Comparison of ENCODE assay signal across 8 cellular contexts in the genomic region with DNA sequence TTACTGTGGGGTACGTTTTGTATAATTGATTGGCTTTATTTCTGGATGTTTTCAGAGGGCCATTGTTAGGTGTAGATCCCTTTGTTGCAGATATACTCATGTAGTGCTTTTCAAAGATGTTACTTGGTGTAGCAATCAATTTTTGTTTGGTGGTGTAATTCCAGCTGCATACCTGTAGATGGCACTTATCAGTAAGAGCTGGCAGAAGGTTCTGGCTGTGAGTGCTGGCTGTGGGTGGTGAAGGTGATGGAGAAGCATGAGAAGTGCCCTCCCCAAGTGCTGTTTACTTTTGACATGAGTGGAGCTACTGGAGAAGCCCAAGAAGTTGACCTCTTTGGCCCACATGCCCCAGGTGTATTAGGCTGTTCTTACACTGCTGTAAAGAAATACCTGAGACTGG.
DNase-seq lines count a peak whose midpoint lies in the region; ATAC-seq and TF ChIP-seq lines count a peak whose summit lies in the region.

No MANE protein-coding gene starts in this region.

- H3K27me3 Mint-ChIP-seq in GM23338 (ENCODE audit: insufficient read depth, low read depth, poor library complexity), result no peaks in the 10 kb centered on the region
- H3K27me3 Mint-ChIP-seq in activated T-helper 1 cell treated with anti-CD3 and anti-CD28 coated beads, Interleukin-12 subunit alpha, Interleukin-12 subunit beta, Interleukin-2, Interleukin-4 antibody, amounts not matched to agents 30 ng/mL and 10 ng/mL and 1 ng/mL, durations not matched to agents 14 hours and 24 hours and 36 hours (ENCODE audit: insufficient read depth), result peaks cover 1% of the 10 kb centered on the region

- no peaks in the 10 kb centered on the region for H3K36me3 ChIP-seq in GM23338 (ENCODE audit: insufficient read depth)

- H3K27ac Mint-ChIP-seq in GM23338, result no peak overlapping the region
- no peak overlapping the region for H3K27ac Mint-ChIP-seq in activated T-helper 1 cell treated with anti-CD3 and anti-CD28 coated beads, Interleukin-12 subunit alpha, Interleukin-12 subunit beta, Interleukin-2, Interleukin-4 antibody, amounts not matched to agents 30 ng/mL and 10 ng/mL and 1 ng/mL, durations not matched to agents 14 hours and 24 hours and 36 hours

- H4K20me1 ChIP-seq in GM23338 (replicated peaks; ENCODE audit: insufficient read depth), result no peaks in the 10 kb centered on the region

- no peak overlapping the region for H3K4me2 ChIP-seq in GM23338

- H2AFZ ChIP-seq in GM23338, result no peak overlapping the region

- H3K4me3 Mint-ChIP-seq in GM23338, result no peak overlapping the region
- H3K4me3 Mint-ChIP-seq in activated T-helper 1 cell treated with anti-CD3 and anti-CD28 coated beads, Interleukin-12 subunit alpha, Interleukin-12 subunit beta, Interleukin-2, Interleukin-4 antibody, amounts not matched to agents 30 ng/mL and 10 ng/mL and 1 ng/mL, durations not matched to agents 14 hours and 24 hours and 36 hours, result no peak overlapping the region

- no peaks in the 10 kb centered on the region for H3K4me1 ChIP-seq in GM23338 (ENCODE audit: insufficient read depth)

- peaks cover 9% of the 10 kb centered on the region; the same call in 2 of the 3 replicates for H3K36me3 Mint-ChIP-seq in GM23338 (ENCODE audit: low read depth)
- H3K36me3 Mint-ChIP-seq in activated T-helper 1 cell treated with anti-CD3 and anti-CD28 coated beads, Interleukin-12 subunit alpha, Interleukin-12 subunit beta, Interleukin-2, Interleukin-4 antibody, amounts not matched to agents 30 ng/mL and 10 ng/mL and 1 ng/mL, durations not matched to agents 14 hours and 24 hours and 36 hours (ENCODE audit: low read depth), result no peaks in the 10 kb centered on the region

- H3K9me2 ChIP-seq in GM23338 (ENCODE audit: insufficient read depth), result no peaks in the 10 kb centered on the region

- no peaks in the 10 kb centered on the region for H3F3A ChIP-seq in GM23338 (replicated peaks; ENCODE audit: low read depth)

- no peak overlapping the region for H3K27ac ChIP-seq in GM23338 (ENCODE audit: low read depth)

- peak; percentile 73 to 75 for TF ChIP-seq CTCF in GM23338 (conservative IDR thresholded peaks at IDR 0.05; ENCODE audit: low read depth in 2 of 2)
- TF ChIP-seq CTCF in foreskin fibroblast (IDR thresholded peaks at IDR 0.05; ENCODE audit: low read depth, low read length), result peak; percentile 17

- H3K79me2 ChIP-seq in GM23338 (replicated peaks; ENCODE audit: insufficient read depth), result no peaks in the 10 kb centered on the region

- no peaks in the 10 kb centered on the region for H3K4me1 Mint-ChIP-seq in GM23338
- H3K4me1 Mint-ChIP-seq in activated T-helper 1 cell treated with anti-CD3 and anti-CD28 coated beads, Interleukin-12 subunit alpha, Interleukin-12 subunit beta, Interleukin-2, Interleukin-4 antibody, amounts not matched to agents 30 ng/mL and 10 ng/mL and 1 ng/mL, durations not matched to agents 14 hours and 24 hours and 36 hours (ENCODE audit: low read depth), result no peaks in the 10 kb centered on the region

- H3K4me3 ChIP-seq in GM23338 (no peak overlapping the region), foreskin fibroblast (ENCODE audit: low read depth in 1 of 2, low read length in 2 of 2) (no peak overlapping the region)

- H3K9me3 Mint-ChIP-seq in GM23338, result peaks cover 22% of the 10 kb centered on the region
- no peaks in the 10 kb centered on the region for H3K9me3 Mint-ChIP-seq in activated T-helper 1 cell treated with anti-CD3 and anti-CD28 coated beads, Interleukin-12 subunit alpha, Interleukin-12 subunit beta, Interleukin-2, Interleukin-4 antibody, amounts not matched to agents 30 ng/mL and 10 ng/mL and 1 ng/mL, durations not matched to agents 14 hours and 24 hours and 36 hours

- no peaks in the 10 kb centered on the region for H3K27me3 ChIP-seq in GM23338 (ENCODE audit: insufficient read depth)

- peak; percentile 61 for ATAC-seq in GM23338
- no peak for ATAC-seq in GM18873 (IDR thresholded peaks at IDR 0.05; ENCODE audit: low FRiP score, unreplicated experiment)

- DNase-seq in NCI-H748 (lab: John Stamatoyannopoulos, UW; ENCODE audit: unreplicated experiment), result peak; percentile 21
- DNase-seq in NCI-H748 treated with DMSO at 0.1 percent for 48 hours (lab: John Stamatoyannopoulos, UW), result no peak
- peak; percentile 70 for DNase-seq in GM23338 (ENCODE audit: low spot score)
- peak; percentile 42 for DNase-seq in MV-4-11 (lab: John Stamatoyannopoulos, UW)
- no peak for DNase-seq in foreskin fibroblast
- no peak for DNase-seq in activated T-helper 1 cell treated with anti-CD3 and anti-CD28 coated beads, Interleukin-12 subunit alpha, Interleukin-12 subunit beta, Interleukin-2, Interleukin-4 antibody, amounts not matched to agents 30 ng/mL and 10 ng/mL and 1 ng/mL, durations not matched to agents 14 hours and 24 hours and 36 hours (ENCODE audit: low spot score)
- DNase-seq in AG20443 (ENCODE audit: low spot score), result no peak

- intact Hi-C loops in activated T-helper 1 cell treated with anti-CD3 and anti-CD28 coated beads, Interleukin-12 subunit alpha, Interleukin-12 subunit beta, Interleukin-2, Interleukin-4 antibody, amounts not matched to agents 30 ng/mL and 10 ng/mL and 1 ng/mL, durations not matched to agents 14 hours and 24 hours and 36 hours (cut with micrococcal nuclease), result loop anchor here (5.0 kb wide), 1 partner anchor 379 kb away; no protein-coding TSS in a partner anchor

TF ChIP-seq in GM23338, 12 proteins besides CTCF, POLR2A, EP300 and RAD21:
- TF ChIP-seq, protein P1, sequence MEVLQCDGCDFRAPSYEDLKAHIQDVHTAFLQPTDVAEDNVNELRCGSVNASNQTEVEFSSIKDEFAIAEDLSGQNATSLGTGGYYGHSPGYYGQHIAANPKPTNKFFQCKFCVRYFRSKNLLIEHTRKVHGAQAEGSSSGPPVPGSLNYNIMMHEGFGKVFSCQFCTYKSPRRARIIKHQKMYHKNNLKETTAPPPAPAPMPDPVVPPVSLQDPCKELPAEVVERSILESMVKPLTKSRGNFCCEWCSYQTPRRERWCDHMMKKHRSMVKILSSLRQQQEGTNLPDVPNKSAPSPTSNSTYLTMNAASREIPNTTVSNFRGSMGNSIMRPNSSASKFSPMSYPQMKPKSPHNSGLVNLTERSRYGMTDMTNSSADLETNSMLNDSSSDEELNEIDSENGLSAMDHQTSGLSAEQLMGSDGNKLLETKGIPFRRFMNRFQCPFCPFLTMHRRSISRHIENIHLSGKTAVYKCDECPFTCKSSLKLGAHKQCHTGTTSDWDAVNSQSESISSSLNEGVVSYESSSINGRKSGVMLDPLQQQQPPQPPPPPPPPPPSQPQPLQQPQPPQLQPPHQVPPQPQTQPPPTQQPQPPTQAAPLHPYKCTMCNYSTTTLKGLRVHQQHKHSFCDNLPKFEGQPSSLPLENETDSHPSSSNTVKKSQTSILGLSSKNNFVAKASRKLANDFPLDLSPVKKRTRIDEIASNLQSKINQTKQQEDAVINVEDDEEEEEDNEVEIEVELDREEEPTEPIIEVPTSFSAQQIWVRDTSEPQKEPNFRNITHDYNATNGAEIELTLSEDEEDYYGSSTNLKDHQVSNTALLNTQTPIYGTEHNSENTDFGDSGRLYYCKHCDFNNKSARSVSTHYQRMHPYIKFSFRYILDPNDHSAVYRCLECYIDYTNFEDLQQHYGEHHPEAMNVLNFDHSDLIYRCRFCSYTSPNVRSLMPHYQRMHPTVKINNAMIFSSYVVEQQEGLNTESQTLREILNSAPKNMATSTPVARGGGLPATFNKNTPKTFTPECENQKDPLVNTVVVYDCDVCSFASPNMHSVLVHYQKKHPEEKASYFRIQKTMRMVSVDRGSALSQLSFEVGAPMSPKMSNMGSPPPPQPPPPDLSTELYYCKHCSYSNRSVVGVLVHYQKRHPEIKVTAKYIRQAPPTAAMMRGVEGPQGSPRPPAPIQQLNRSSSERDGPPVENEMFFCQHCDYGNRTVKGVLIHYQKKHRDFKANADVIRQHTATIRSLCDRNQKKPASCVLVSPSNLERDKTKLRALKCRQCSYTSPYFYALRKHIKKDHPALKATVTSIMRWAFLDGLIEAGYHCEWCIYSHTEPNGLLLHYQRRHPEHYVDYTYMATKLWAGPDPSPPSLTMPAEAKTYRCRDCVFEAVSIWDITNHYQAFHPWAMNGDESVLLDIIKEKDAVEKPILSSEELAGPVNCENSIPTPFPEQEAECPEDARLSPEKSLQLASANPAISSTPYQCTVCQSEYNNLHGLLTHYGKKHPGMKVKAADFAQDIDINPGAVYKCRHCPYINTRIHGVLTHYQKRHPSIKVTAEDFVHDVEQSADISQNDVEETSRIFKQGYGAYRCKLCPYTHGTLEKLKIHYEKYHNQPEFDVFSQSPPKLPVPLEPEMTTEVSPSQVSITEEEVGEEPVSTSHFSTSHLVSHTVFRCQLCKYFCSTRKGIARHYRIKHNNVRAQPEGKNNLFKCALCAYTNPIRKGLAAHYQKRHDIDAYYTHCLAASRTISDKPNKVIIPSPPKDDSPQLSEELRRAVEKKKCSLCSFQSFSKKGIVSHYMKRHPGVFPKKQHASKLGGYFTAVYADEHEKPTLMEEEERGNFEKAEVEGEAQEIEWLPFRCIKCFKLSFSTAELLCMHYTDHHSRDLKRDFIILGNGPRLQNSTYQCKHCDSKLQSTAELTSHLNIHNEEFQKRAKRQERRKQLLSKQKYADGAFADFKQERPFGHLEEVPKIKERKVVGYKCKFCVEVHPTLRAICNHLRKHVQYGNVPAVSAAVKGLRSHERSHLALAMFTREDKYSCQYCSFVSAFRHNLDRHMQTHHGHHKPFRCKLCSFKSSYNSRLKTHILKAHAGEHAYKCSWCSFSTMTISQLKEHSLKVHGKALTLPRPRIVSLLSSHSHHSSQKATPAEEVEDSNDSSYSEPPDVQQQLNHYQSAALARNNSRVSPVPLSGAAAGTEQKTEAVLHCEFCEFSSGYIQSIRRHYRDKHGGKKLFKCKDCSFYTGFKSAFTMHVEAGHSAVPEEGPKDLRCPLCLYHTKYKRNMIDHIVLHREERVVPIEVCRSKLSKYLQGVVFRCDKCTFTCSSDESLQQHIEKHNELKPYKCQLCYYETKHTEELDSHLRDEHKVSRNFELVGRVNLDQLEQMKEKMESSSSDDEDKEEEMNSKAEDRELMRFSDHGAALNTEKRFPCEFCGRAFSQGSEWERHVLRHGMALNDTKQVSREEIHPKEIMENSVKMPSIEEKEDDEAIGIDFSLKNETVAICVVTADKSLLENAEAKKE (CRISPR knock-in tag; IDR thresholded peaks at IDR 0.05), result peak; percentile 69; the same call in 1 of the 2 replicates
- no peak for TF ChIP-seq NANOG (IDR thresholded peaks at IDR 0.05; ENCODE audit: borderline replicate concordance)

Comparison
In these comparisons a context has a peak if more than half of its experiments do, and no peak if none do; other contexts are left out.
1. DNase-seq: peak in NCI-H748 (single experiment), GM23338 (single experiment) and MV-4-11 (single experiment); none in NCI-H748 treated with DMSO at 0.1 percent for 48 hours (single experiment), foreskin fibroblast (0 of 2), activated T-helper 1 cell treated with anti-CD3 and anti-CD28 coated beads, Interleukin-12 subunit alpha, Interleukin-12 subunit beta, Interleukin-2, Interleukin-4 antibody, amounts not matched to agents 30 ng/mL and 10 ng/mL and 1 ng/mL, durations not matched to agents 14 hours and 24 hours and 36 hours (single experiment) and AG20443 (single experiment).